1 cellular context compared by ENCODE assay signal in genomic region chr19:36748431-36749275, GRCh38.
TF ChIP-seq lines count a peak whose summit lies in the region.

No MANE protein-coding gene starts in this region.

TF ChIP-seq in IMR-90, 13 proteins besides CTCF, POLR2A, EP300 and RAD21 (continued from another document):
- TF ChIP-seq ELK1 (IDR thresholded peaks at IDR 0.05; ENCODE audit: borderline replicate concordance, low read depth, low read length) (no peak), MXI1 (IDR thresholded peaks at IDR 0.05; ENCODE audit: borderline replicate concordance, low read depth, low read length) (no peak), RCOR1 (IDR thresholded peaks at IDR 0.05; ENCODE audit: insufficient replicate concordance, low read length) (no peak)
TF ChIP-seq in IMR-90: peak in this region for 1.
